In the genomic region with DNA sequence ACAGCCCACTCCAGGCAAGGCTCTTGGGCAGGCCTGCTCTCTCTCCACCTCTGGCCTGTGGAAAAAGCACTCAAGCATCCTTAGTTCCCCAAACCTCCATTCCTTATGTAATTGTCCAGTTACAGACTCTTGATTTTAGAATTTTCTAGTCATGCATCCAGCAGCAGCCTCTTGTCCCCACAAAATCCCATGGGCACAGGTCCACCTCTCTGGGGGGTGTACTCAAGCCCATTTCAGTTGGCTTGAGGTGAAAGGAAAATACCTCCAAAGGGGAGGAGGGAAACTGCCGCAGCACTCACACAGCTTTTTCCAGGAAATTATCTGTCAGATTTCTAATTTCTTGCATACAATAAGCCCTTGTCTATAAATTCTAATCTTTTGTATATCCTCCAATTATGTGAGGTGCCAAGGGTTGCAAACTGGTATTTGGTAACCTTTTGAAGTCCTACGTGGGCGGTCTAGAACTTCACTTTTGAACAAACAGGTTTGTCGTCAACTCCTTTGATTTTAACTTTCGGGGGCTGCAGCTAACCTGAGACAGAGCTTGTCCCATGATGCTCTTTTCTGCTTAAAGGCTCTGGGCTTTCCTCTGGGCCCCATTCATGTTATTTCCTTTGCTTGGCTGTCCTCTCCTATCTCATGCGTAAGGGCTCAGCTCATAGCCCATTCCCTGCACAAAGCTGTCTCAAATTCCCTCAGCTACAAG, we compare ENCODE assay signal across 13 cellular contexts.
"Had no signal": no experiment of that assay in that cellular context is flagged by ENCODE, and none has a peak within 500 bp of the region (broad histone marks: within the 10 kb centered on the region; RNA-seq: fewer than 3 reads in every experiment).

No MANE protein-coding gene starts in this region.

- H3K4me3 ChIP-seq: adrenal gland, colonic mucosa, heart left ventricle, pancreas, tibial artery had no signal

- H3K9me3 Mint-ChIP-seq: activated T-helper 2 cell treated with anti-CD3 and anti-CD28 coated beads, Interferon-gamma antibody, Interleukin-2, Interleukin-4, amounts not matched to agents 10 μg/mL and 5 μg/mL and 100 μg/mL, durations not matched to agents 14 hours and 24 hours and 36 hours; nephron had no signal

- H3K27ac ChIP-seq: adrenal gland, colonic mucosa, heart left ventricle, pancreas, tibial artery had no signal

- H3K4me3 Mint-ChIP-seq: nephron had no signal

- H3K27me3 ChIP-seq: adrenal gland, colonic mucosa, heart left ventricle, pancreas, tibial artery had no signal

- H3K4me1 ChIP-seq: colonic mucosa, tibial artery had no signal

- ATAC-seq: left lobe of liver had no signal

- H3K36me3 ChIP-seq: adrenal gland, colonic mucosa, heart left ventricle, pancreas, tibial artery had no signal

- H3K4me1 Mint-ChIP-seq: nephron had no signal

- H3K27ac Mint-ChIP-seq: activated T-helper 2 cell treated with anti-CD3 and anti-CD28 coated beads, Interferon-gamma antibody, Interleukin-2, Interleukin-4, amounts not matched to agents 10 μg/mL and 5 μg/mL and 100 μg/mL, durations not matched to agents 14 hours and 24 hours and 36 hours had no signal

- FAIRE-seq: pancreas had no signal

- DNase-seq: caudate nucleus; colonic mucosa; effector CD4-positive, alpha-beta T cell; foreskin melanocyte; heart left ventricle; stimulated activated CD4-positive, alpha-beta T cell treated with anti-CD3 and anti-CD28 coated beads, Interleukin-4, amount 100 ng/mL, for 1 hour; T1000; tibial artery had no signal

- H3K9me3 ChIP-seq: adrenal gland, colonic mucosa, heart left ventricle, pancreas, tibial artery had no signal
